26 cellular contexts compared by ENCODE assay signal in the genomic region with DNA sequence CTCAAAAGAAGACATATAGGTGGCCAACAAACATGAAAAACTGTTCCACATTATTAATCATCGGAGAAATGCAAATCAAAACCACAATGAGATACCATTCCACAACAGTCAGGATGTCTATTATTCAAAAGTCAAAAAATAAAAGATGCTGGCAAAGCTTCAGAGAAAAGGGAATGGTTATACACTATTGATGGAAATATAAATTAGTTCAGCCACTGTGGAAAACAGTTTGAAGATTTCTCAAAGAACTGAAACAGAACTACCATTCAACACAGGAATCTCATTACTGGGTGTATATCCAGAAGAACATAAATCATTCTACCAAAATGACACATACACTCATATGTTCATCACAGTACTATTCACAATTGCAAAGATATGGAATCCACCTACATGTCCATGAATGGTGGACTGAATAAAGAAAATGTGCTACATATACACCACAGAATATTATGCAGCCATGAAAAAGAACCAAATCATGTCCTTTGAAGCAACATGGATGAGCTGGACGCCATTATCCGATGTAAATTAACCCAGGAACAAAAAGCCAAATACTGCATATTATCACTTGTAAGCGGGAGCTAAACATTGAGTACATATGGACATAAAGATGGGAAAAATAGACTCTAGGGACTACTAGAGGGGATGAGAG. TPM values are rescaled to one million over a fixed set of nuclear protein-coding genes. Genes with fewer than 3 reads are reported as not detected.
"Had no signal": no experiment of that assay in that cellular context is flagged by ENCODE, and none has a peak within 500 bp of the region (broad histone marks: within the 10 kb centered on the region; RNA-seq: fewer than 3 reads in every experiment).

No MANE protein-coding gene starts in this region.

- H3K4me1 ChIP-seq: esophagus muscularis mucosa, foreskin keratinocyte, gastroesophageal sphincter, heart left ventricle, lower lobe of right lung had no signal

- H3K4me1 Mint-ChIP-seq: immature natural killer cell, mesothelial cell of epicardium, naive B cell had no signal

- H3K9me3 ChIP-seq: gastroesophageal sphincter, lower lobe of right lung, mucosa of descending colon had no signal

- H3K36me3 Mint-ChIP-seq: immature natural killer cell, mesothelial cell of epicardium, naive B cell had no signal

- H3K4me3 ChIP-seq: coronary artery, dorsolateral prefrontal cortex, esophagus muscularis mucosa, gastroesophageal sphincter, heart left ventricle, hepatocyte, lower lobe of right lung, mucosa of descending colon had no signal

- ATAC-seq: foreskin keratinocyte, gastroesophageal sphincter, heart left ventricle, left colon, left lobe of liver, left ventricle myocardium superior, lower lobe of right lung, mucosa of descending colon had no signal

- H3K27ac Mint-ChIP-seq: immature natural killer cell, mesothelial cell of epicardium, naive B cell had no signal

- FAIRE-seq: endothelial cell of umbilical vein, frontal cortex, kidney had no signal

- H3K36me3 ChIP-seq: esophagus muscularis mucosa, gastroesophageal sphincter, heart left ventricle, lower lobe of right lung had no signal

- H3K4me2 ChIP-seq: hepatocyte had no signal

- H3K27ac ChIP-seq: coronary artery, dorsolateral prefrontal cortex, esophagus muscularis mucosa, foreskin keratinocyte, gastroesophageal sphincter, heart left ventricle, hepatocyte, lower lobe of right lung had no signal

- H3K79me2 ChIP-seq: hepatocyte had no signal

- DNase-seq: dermis blood vessel endothelial cell; dorsolateral prefrontal cortex; effector CD4-positive, alpha-beta T cell; effector memory CD4-positive, alpha-beta T cell; foreskin keratinocyte; heart left ventricle; hypothalamus; immature natural killer cell; islet precursor cell; kidney; kidney glomerular epithelial cell; left colon; left ventricle myocardium superior; lower lobe of right lung; mesenchymal stem cell; mucosa of descending colon; naive B cell had no signal

- H2AFZ ChIP-seq: hepatocyte had no signal

- H3K9me3 Mint-ChIP-seq: immature natural killer cell had no signal

- H3K27me3 ChIP-seq: dorsolateral prefrontal cortex, esophagus muscularis mucosa, gastroesophageal sphincter, heart left ventricle, hepatocyte had no signal

- H3K4me3 Mint-ChIP-seq: immature natural killer cell, mesothelial cell of epicardium, naive B cell had no signal

RNA-seq across cellular contexts. Expression of gene DGKG, which starts 32.7 kb away (rescaled TPM):
- total RNA-seq: endothelial cell of umbilical vein, hepatocyte, lung microvascular endothelial cell had no signal
- polyA plus RNA-seq: endothelial cell of umbilical vein, foreskin keratinocyte, hepatocyte had no signal
